12 cellular contexts compared by ENCODE assay signal in the genomic region with DNA sequence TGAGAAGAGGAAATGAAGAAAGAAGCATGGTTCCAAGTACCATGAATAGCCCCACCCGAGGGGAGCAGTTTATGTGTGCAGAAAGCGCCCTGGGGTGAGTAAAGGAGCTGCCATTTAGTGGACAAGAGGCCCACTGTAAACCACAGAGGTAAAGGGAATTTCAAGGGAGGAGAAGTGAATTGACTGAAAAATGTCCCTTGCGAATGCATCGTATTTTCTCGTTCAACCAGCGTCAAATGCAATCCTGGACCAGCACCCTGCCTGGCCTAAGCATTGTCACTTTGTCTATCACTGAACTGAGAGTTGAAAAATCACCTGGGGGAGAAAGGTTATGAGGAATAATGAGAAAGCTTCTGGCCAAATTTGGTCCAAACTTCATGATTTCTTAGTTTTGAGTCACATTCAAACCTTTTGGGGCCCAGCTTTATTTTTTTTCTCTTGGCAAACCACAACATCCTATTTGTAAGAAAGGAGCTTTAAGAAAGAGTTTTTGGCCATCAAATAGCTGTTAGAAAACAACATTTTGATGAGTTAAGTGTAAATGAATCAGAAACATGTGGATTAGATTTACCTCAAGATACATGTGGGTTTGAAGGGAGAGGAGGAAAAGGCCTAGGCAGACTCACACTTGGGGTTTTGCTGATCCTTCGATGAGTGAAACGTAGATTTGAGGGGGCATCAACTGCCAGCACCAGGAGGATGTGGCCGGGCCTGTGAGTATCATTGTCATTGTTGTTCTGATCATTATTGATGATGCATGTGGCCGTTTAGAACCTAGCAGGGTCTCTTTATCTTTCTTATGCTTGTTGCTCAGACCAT.
DNase-seq lines count a peak whose midpoint lies in the region; ATAC-seq and TF ChIP-seq lines count a peak whose summit lies in the region.
"Had no signal": no experiment of that assay in that cellular context is flagged by ENCODE, and none has a peak within 500 bp of the region (broad histone marks: within the 10 kb centered on the region; RNA-seq: fewer than 3 reads in every experiment).

No MANE protein-coding gene starts in this region.

- H3K36me3 Mint-ChIP-seq in endodermal cell (ENCODE audit: low read depth), result no peaks in the 10 kb centered on the region

- H3K9me3 ChIP-seq in endodermal cell (ENCODE audit: control insufficient read depth, low read length), result peaks cover 12% of the 10 kb centered on the region
- H3K9me3 ChIP-seq in colonic mucosa, result no peaks in the 10 kb centered on the region
- H3K9me3 ChIP-seq: testis had no signal

- H3K27me3 ChIP-seq in endodermal cell (ENCODE audit: control insufficient read depth, insufficient read depth, low read length, poor library complexity, severe bottlenecking), result peaks cover 4% of the 10 kb centered on the region
- H3K27me3 ChIP-seq in colonic mucosa, result no peaks in the 10 kb centered on the region
- H3K27me3 ChIP-seq: cardiac muscle cell, testis had no signal

- H3K27ac ChIP-seq in endodermal cell (ENCODE audit: low read depth, low read length), result no peak overlapping the region
- H3K27ac ChIP-seq in colonic mucosa, result no peak overlapping the region
- H3K27ac ChIP-seq: cardiac muscle cell, testis had no signal

- peak in 2 of 3 experiments; percentile 33 to 36 for DNase-seq in activated CD8-positive, alpha-beta memory T cell treated with anti-CD3 and anti-CD28 coated beads for 48 hours (ENCODE audit: low read depth in 2 of 3, low spot score in 2 of 3)
- no peak for DNase-seq in activated CD8-positive, alpha-beta memory T cell treated with anti-CD3 and anti-CD28 coated beads for 24 hours
- peak; percentile 24 for DNase-seq in activated T-helper 9 cell treated with anti-CD3 and anti-CD28 coated beads, Interleukin-2, amount 50 U/mL, for 16 hours (ENCODE audit: low read depth)
- peak; percentile 59 to 80 for DNase-seq in stimulated activated CD8-positive, alpha-beta memory T cell treated with anti-CD3 and anti-CD28 coated beads, Interleukin-7, amount 100 ng/mL, for 48 hours (ENCODE audit: extremely low read depth in 1 of 2, low read depth in 1 of 2)
- no peak for DNase-seq in endodermal cell
- DNase-seq in colonic mucosa, result no peak
- DNase-seq: NCI-H1694 treated with DMSO at 0.1 percent for 48 hours, PC-3, testis had no signal

- H3K9ac ChIP-seq in endodermal cell (ENCODE audit: extremely low read depth, low read length, poor library complexity, severe bottlenecking), result no peak overlapping the region
- H3K9ac ChIP-seq in colonic mucosa (ENCODE audit: low read depth in 2 of 2, low read length in 2 of 2), result no peak overlapping the region

- no peak overlapping the region for H3K4me3 ChIP-seq in endodermal cell (ENCODE audit: low read length)
- H3K4me3 ChIP-seq in colonic mucosa, result no peak overlapping the region
- H3K4me3 ChIP-seq: cardiac muscle cell, testis had no signal

- TF ChIP-seq CTCF in endodermal cell (conservative IDR thresholded peaks at IDR 0.05) (no peak), colonic mucosa (IDR thresholded peaks at IDR 0.05) (no peak)

- H3K4me3 Mint-ChIP-seq in endodermal cell, result no peak overlapping the region

- H3K36me3 ChIP-seq in endodermal cell (ENCODE audit: control insufficient read depth, insufficient read depth, low read length) (no peaks in the 10 kb centered on the region), colonic mucosa (no peaks in the 10 kb centered on the region)
- H3K36me3 ChIP-seq: cardiac muscle cell had no signal

- 63 to 81% methylated on average over 3 to 10 of the region's 10 CpGs for WGBS in endodermal cell (ENCODE audit: insufficient coverage in 1 of 2, insufficient read length in 1 of 2), 2 experiments

- no peaks in the 10 kb centered on the region for H3K27me3 Mint-ChIP-seq in endodermal cell (ENCODE audit: insufficient read depth)

- H3K4me1 Mint-ChIP-seq in endodermal cell, result no peaks in the 10 kb centered on the region

- no peaks in the 10 kb centered on the region for H3K9me3 Mint-ChIP-seq in endodermal cell

- ATAC-seq in HG02938 (IDR thresholded peaks at IDR 0.05; ENCODE audit: unreplicated experiment), result peak; percentile 56
- no peak for ATAC-seq in GM21786 (IDR thresholded peaks at IDR 0.05; ENCODE audit: unreplicated experiment)
- ATAC-seq: PC-3 had no signal

- intact Hi-C loops in colonic mucosa (cut with DNase I), result no loop called here

- H3K27ac Mint-ChIP-seq in endodermal cell, result no peak overlapping the region

- H3K4me1 ChIP-seq in endodermal cell (ENCODE audit: control insufficient read depth, insufficient read depth, low read length) (no peaks in the 10 kb centered on the region), colonic mucosa (no peaks in the 10 kb centered on the region)
- H3K4me1 ChIP-seq: testis had no signal

Comparison
In these comparisons a context has a peak if more than half of its experiments do, and no peak if none do; other contexts are left out.
1. DNase-seq: peak in activated CD8-positive, alpha-beta memory T cell treated with anti-CD3 and anti-CD28 coated beads for 48 hours (2 of 3), activated T-helper 9 cell treated with anti-CD3 and anti-CD28 coated beads, Interleukin-2, amount 50 U/mL, for 16 hours (single experiment) and stimulated activated CD8-positive, alpha-beta memory T cell treated with anti-CD3 and anti-CD28 coated beads, Interleukin-7, amount 100 ng/mL, for 48 hours (2 of 2); none in activated CD8-positive, alpha-beta memory T cell treated with anti-CD3 and anti-CD28 coated beads for 24 hours (single experiment), endodermal cell (single experiment) and colonic mucosa (single experiment).